Comparison of ENCODE assay signal across 8 cellular contexts in genomic region chr22:21045585-21046294, GRCh38. TPM values are rescaled to one million over a fixed set of nuclear protein-coding genes. Genes with fewer than 3 reads are reported as not detected.
A peak's percentile ranks its signal among the peaks of the same experiment; 100 is the strongest.
DNase-seq lines count a peak whose midpoint lies in the region; ATAC-seq and TF ChIP-seq lines count a peak whose summit lies in the region.

TSS of gene LRRC74B (plus strand) at chr22:21045946. CDS start at chr22:21045987, 41 bp downstream.

- H3F3A ChIP-seq in OCI-LY1 (ENCODE audit: insufficient read depth, low read length) = no peaks in the 10 kb centered on the region

- H3K9ac ChIP-seq in HUES48 (ENCODE audit: low read depth, low read length) (0 out of 2 replicates have a peak within 1 kb of the TSS, but pooled peaks have one; percentile 53), OCI-LY1 (ENCODE audit: low read length) (no peak within 1 kb of the TSS)

- H3K4me3 ChIP-seq in HUES48 (ENCODE audit: low read depth, low read length) (peak within 1 kb of the TSS; percentile 90), OCI-LY1 (ENCODE audit: low read depth, low read length, poor library complexity, severe bottlenecking) (peak within 1 kb of the TSS; percentile 61)

- H3K79me2 ChIP-seq in OCI-LY1 (ENCODE audit: insufficient read depth, low read length) = no peaks in the 10 kb centered on the region

- H3K36me3 ChIP-seq in HUES48 (ENCODE audit: control insufficient read depth, insufficient read depth, low read length) (no peaks in the 10 kb centered on the region), OCI-LY1 (ENCODE audit: insufficient read depth, low read length) (no peaks in the 10 kb centered on the region)

- H3K27me3 ChIP-seq in HUES48 (ENCODE audit: control insufficient read depth, insufficient read depth, low read length) (no peaks in the 10 kb centered on the region), OCI-LY1 (ENCODE audit: insufficient read depth, low read length) (no peaks in the 10 kb centered on the region)

- H4K20me1 ChIP-seq in OCI-LY1 (ENCODE audit: insufficient read depth, low read length) = no peaks in the 10 kb centered on the region

- H3K4me1 ChIP-seq in HUES48 (ENCODE audit: control insufficient read depth, insufficient read depth, low read length) (no peaks in the 10 kb centered on the region), OCI-LY1 (ENCODE audit: insufficient read depth, low read length, severe bottlenecking) (peaks cover 6% of the 10 kb centered on the region)

- H2AFZ ChIP-seq in OCI-LY1 (ENCODE audit: low read length) = no peak within 1 kb of the TSS

- H3K9me2 ChIP-seq in OCI-LY1 (ENCODE audit: low read depth, low read length) = no peaks in the 10 kb centered on the region

- TF ChIP-seq CTCF in AG09319 (IDR thresholded peaks at IDR 0.05; ENCODE audit: low read depth, low read length) (no peak), OCI-LY1 (IDR thresholded peaks at IDR 0.05; ENCODE audit: low read length) (no peak)

- peak; percentile 72 for DNase-seq in AG09319 (ENCODE audit: extremely low read depth, low read depth)
- DNase-seq in activated T-cell treated with anti-CD3 and anti-CD28 coated beads, Interleukin-2, amount 50 U/mL, for 1 hour = peak; percentile 71
- DNase-seq in mucosa of gallbladder (ENCODE audit: low spot score) = peak; percentile 88
- DNase-seq in stimulated activated CD8-positive, alpha-beta memory T cell treated with anti-CD3 and anti-CD28 coated beads, Interleukin-4, amount 100 ng/mL, for 1 hour (ENCODE audit: low read depth in 2 of 2, low spot score in 1 of 2) = peak; percentile 36 to 40

- H3K9me3 ChIP-seq in HUES48 (ENCODE audit: control insufficient read depth, insufficient read depth, low read length) = no peaks in the 10 kb centered on the region
- H3K9me3 ChIP-seq in OCI-LY1 (ENCODE audit: low read length) = no peaks in the 10 kb centered on the region

- H3K27ac ChIP-seq in HUES48 (ENCODE audit: low read depth, low read length) (peak within 1 kb of the TSS; percentile 59), OCI-LY1 (ENCODE audit: low read depth, low read length, poor library complexity, severe bottlenecking) (no peak within 1 kb of the TSS)

- peak within 1 kb of the TSS; percentile 91 for H3K4me2 ChIP-seq in OCI-LY1 (ENCODE audit: low read length)

- ATAC-seq in GM19397 (IDR thresholded peaks at IDR 0.05; ENCODE audit: unreplicated experiment) = peak; percentile 84
- peak; percentile 75 for ATAC-seq in esophagus mucosa

RNA-seq across cellular contexts. Expression of gene LRRC74B, which starts in this region (rescaled TPM):
- 0.20 TPM for total RNA-seq in esophagus mucosa
- not detected for total RNA-seq in mucosa of gallbladder

Comparison
In these comparisons a context has a peak if more than half of its experiments do, and no peak if none do; other contexts are left out.
1. Peak in ATAC-seq in esophagus mucosa; RNA of the gene not detected or under 1 TPM.
2. Peak in DNase-seq in mucosa of gallbladder; RNA of the gene not detected or under 1 TPM.
3. DNase-seq: peak in every context shown above with its lines; median percentile 88 in mucosa of gallbladder; 72 in AG09319; 71 in activated T-cell treated with anti-CD3 and anti-CD28 coated beads, Interleukin-2, amount 50 U/mL, for 1 hour; 38 in stimulated activated CD8-positive, alpha-beta memory T cell treated with anti-CD3 and anti-CD28 coated beads, Interleukin-4, amount 100 ng/mL, for 1 hour.